Comparison of ENCODE assay signal across 1 cellular context in the genomic region with DNA sequence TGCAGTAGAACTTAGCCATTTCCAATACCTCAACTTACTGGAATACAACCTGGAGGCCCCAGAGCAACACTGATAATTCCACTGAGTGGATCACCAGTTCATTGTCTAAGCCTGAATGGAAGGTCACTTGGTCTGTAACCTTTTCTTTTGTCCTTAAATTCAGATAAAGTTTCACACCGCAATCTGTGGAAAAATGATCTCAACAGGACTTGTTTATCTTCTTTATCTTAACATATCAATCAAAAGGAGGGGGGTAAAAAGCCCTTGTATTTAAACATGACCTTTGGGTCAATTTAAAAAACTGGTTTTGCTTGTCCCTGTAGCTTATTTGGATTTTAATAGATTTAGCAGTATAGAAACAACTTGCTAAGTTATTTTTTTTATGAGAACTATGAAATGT.
TF ChIP-seq lines count a peak whose summit lies in the region.

No MANE protein-coding gene starts in this region.

TF ChIP-seq in H1, 55 proteins besides CTCF, POLR2A, EP300 and RAD21:
- TF ChIP-seq GTF2F1 (IDR thresholded peaks at IDR 0.05; ENCODE audit: borderline replicate concordance, low read depth, low read length) = no peak
- no peak for TF ChIP-seq GABPA (IDR thresholded peaks at IDR 0.05; ENCODE audit: borderline replicate concordance, insufficient read depth, low read length)
- no peak for TF ChIP-seq ASH2L (IDR thresholded peaks at IDR 0.05; ENCODE audit: low read length)
- TF ChIP-seq TAF1 (IDR thresholded peaks at IDR 0.05; ENCODE audit: low read depth, low read length) = no peak
- TF ChIP-seq SP4 (IDR thresholded peaks at IDR 0.05; ENCODE audit: low read length) = no peak
- no peak for TF ChIP-seq KDM4A (IDR thresholded peaks at IDR 0.05; ENCODE audit: low read depth, low read length, severe bottlenecking)
- TF ChIP-seq CHD2 (IDR thresholded peaks at IDR 0.05; ENCODE audit: low read length) = no peak
- no peak for TF ChIP-seq SP2 (IDR thresholded peaks at IDR 0.05; ENCODE audit: low read length)
- TF ChIP-seq YY1 (IDR thresholded peaks at IDR 0.05; ENCODE audit: low read depth, low read length) = no peak
- no peak for TF ChIP-seq ZNF274 (IDR thresholded peaks at IDR 0.05; ENCODE audit: borderline replicate concordance, extremely low read depth, low read length)
- no peak for TF ChIP-seq HDAC2 (IDR thresholded peaks at IDR 0.05; ENCODE audit: borderline replicate concordance in 1 of 2, low read depth in 2 of 2, low read length in 2 of 2)
